In the genomic region with DNA sequence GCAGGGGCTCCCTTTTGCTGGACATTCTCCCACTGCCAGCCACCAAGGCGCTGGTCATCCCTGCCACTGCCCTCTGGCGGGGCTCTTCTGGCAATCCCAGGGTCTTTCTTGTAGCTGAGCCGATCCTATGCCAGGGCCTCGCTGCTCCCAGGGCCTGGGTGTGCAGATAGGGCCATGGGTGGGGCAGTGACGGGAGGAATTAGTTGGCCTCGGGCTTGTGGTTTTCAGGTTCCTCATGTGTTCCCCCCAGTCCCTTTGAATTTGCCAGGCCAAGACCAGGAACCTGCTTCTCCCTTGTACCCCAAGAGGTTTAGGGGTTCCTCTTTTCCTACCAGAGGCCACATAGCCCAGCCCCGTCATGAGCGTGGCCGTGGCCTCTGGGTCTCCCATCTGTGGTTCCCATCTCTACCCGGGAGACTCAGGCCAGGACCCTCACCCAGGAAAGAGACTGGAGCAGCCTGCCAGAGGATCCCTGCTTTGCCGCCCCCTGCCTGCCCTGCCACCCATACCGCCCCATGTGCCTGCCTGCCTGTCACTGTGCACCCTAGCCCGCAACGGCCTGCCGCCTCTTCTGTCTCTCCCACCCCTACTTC, we compare ENCODE assay signal across 1 cellular context.
TF ChIP-seq lines count a peak whose summit lies in the region.

No MANE protein-coding gene starts in this region.

TF ChIP-seq in IMR-90, 13 proteins besides CTCF, POLR2A, EP300 and RAD21:
- TF ChIP-seq CEBPB (IDR thresholded peaks at IDR 0.05; ENCODE audit: low read depth, low read length): no peak
- no peak for TF ChIP-seq BHLHE40 (IDR thresholded peaks at IDR 0.05; ENCODE audit: low read depth, low read length)
- TF ChIP-seq NFE2L2 (IDR thresholded peaks at IDR 0.05; ENCODE audit: low read depth, low read length): no peak
- no peak for TF ChIP-seq RFX5 (IDR thresholded peaks at IDR 0.05; ENCODE audit: low read depth, low read length)
- no peak for TF ChIP-seq MAZ (IDR thresholded peaks at IDR 0.05; ENCODE audit: borderline replicate concordance, low read depth, low read length)
- TF ChIP-seq USF2 (IDR thresholded peaks at IDR 0.05; ENCODE audit: low read depth, low read length): no peak
- no peak for TF ChIP-seq RCOR1 (IDR thresholded peaks at IDR 0.05; ENCODE audit: insufficient replicate concordance, low read length)
- TF ChIP-seq SMC3 (IDR thresholded peaks at IDR 0.05; ENCODE audit: low read depth, low read length): no peak
- TF ChIP-seq ELK1 (IDR thresholded peaks at IDR 0.05; ENCODE audit: borderline replicate concordance, low read depth, low read length): no peak
- no peak for TF ChIP-seq MXI1 (IDR thresholded peaks at IDR 0.05; ENCODE audit: borderline replicate concordance, low read depth, low read length)
- TF ChIP-seq CHD1 (IDR thresholded peaks at IDR 0.05; ENCODE audit: low read depth, low read length): no peak
- no peak for TF ChIP-seq FOS (IDR thresholded peaks at IDR 0.05; ENCODE audit: low read depth, low read length)
- TF ChIP-seq MAFK (IDR thresholded peaks at IDR 0.05; ENCODE audit: low read depth, low read length): no peak
TF ChIP-seq in IMR-90: peak in this region for 0.
